21 cellular contexts compared by ENCODE assay signal in the genomic region with DNA sequence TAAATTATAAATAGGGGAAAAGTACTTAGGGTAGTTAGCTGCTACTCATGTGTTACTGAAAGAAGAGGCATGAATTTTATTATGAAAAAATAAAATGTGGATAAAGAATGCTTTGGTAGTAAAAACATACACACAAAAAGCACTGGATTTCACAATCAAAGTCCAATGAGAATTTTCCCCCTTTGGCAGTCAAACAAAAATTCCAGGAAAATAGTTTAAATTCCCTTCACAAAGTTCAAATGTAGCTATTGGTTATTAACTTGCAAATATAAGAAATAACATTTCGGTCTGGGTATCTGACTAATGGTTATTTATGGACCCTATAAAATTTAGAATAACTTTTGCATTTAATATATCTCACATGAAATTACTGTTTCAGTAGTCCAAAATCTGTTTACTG.
DNase-seq lines count a peak whose midpoint lies in the region; TF ChIP-seq lines count a peak whose summit lies in the region.
"Had no signal": no experiment of that assay in that cellular context is flagged by ENCODE, and none has a peak within 500 bp of the region (broad histone marks: within the 10 kb centered on the region; RNA-seq: fewer than 3 reads in every experiment).

No MANE protein-coding gene starts in this region.

- H3K27me3 ChIP-seq in breast epithelium: no peaks in the 10 kb centered on the region
- H3K27me3 ChIP-seq: body of pancreas, heart left ventricle had no signal

- BruUV-seq in MCF 10A (replicated peaks; lab: Mats Ljungman, UMichigan) (no TSS peak), Calu3 (replicated peaks; lab: Mats Ljungman, UMichigan) (no TSS peak)

- H3K36me3 ChIP-seq in breast epithelium: no peaks in the 10 kb centered on the region
- H3K36me3 ChIP-seq: heart left ventricle had no signal

- H3K4me3 ChIP-seq in breast epithelium: no peak overlapping the region
- no peak overlapping the region for H3K4me3 ChIP-seq in astrocyte of the cerebellum (ENCODE audit: low read depth, low read length)
- H3K4me3 ChIP-seq in coronary artery: no peak overlapping the region
- H3K4me3 ChIP-seq: body of pancreas, heart left ventricle, smooth muscle cell had no signal

- DNase-seq in MCF 10A (ENCODE audit: unreplicated experiment): peak; percentile 21
- DNase-seq in breast epithelium (ENCODE audit: low spot score in 2 of 2): no peak
- DNase-seq in astrocyte of the cerebellum (ENCODE audit: low read depth): peak; percentile 38
- peak; percentile 72 for DNase-seq in iris pigment epithelial cell (ENCODE audit: low read depth)
- no peak for DNase-seq in coronary artery (ENCODE audit: low spot score)
- DNase-seq in Calu3: no peak
- no peak for DNase-seq in SIG-M5 (lab: John Stamatoyannopoulos, UW)
- DNase-seq in activated T-helper 1 cell treated with anti-CD3 and anti-CD28 coated beads, Interleukin-12 subunit alpha, Interleukin-12 subunit beta, Interleukin-2, Interleukin-4 antibody, amounts not matched to agents 30 ng/mL and 10 ng/mL and 1 ng/mL, durations not matched to agents 14 hours and 24 hours and 36 hours (ENCODE audit: low spot score): no peak
- DNase-seq: activated CD4-positive, alpha-beta T cell treated with anti-CD3 and anti-CD28 coated beads, Interleukin-2, amount 10 ng/mL, durations not matched to agents 7 days and 5 days; activated naive CD4-positive, alpha-beta T cell; body of pancreas; CD4-positive, alpha-beta T cell; DMS79; heart left ventricle; mammary epithelial cell; naive thymus-derived CD8-positive, alpha-beta T cell; NCI-H187; T-helper 1 cell had no signal

- CTCF ChIA-PET in MCF 10A (lab: Yijun Ruan, JAX) (interaction anchor here (0.6 kb wide), 1 partner anchor 1455 kb away, joined by 3 read pairs; no protein-coding TSS in a partner anchor), Calu3 (lab: Charles Lee) (no interaction called here)

- H3K27ac Mint-ChIP-seq in MCF 10A (ENCODE audit: low read depth, unreplicated experiment): no peak overlapping the region
- H3K27ac Mint-ChIP-seq in Calu3 (ENCODE audit: unreplicated experiment): no peak overlapping the region
- H3K27ac Mint-ChIP-seq in activated T-helper 1 cell treated with anti-CD3 and anti-CD28 coated beads, Interleukin-12 subunit alpha, Interleukin-12 subunit beta, Interleukin-2, Interleukin-4 antibody, amounts not matched to agents 30 ng/mL and 10 ng/mL and 1 ng/mL, durations not matched to agents 14 hours and 24 hours and 36 hours: no peak overlapping the region
- H3K27ac Mint-ChIP-seq: activated CD4-positive, alpha-beta T cell treated with anti-CD3 and anti-CD28 coated beads, Interleukin-2, amount 10 ng/mL, durations not matched to agents 7 days and 5 days; CD4-positive, alpha-beta T cell; dendritic cell treated with granulocyte-macrophage colony-stimulating factor and Interleukin-4, amounts not matched to agents 40 ng/mL and 50 ng/mL, for 4 days; naive thymus-derived CD8-positive, alpha-beta T cell had no signal

- H3K9me3 ChIP-seq in breast epithelium: no peaks in the 10 kb centered on the region
- H3K9me3 ChIP-seq: body of pancreas, heart left ventricle had no signal

- no peaks in the 10 kb centered on the region for H3K36me3 Mint-ChIP-seq in MCF 10A (ENCODE audit: insufficient read depth, unreplicated experiment)
- no peaks in the 10 kb centered on the region for H3K36me3 Mint-ChIP-seq in Calu3 (ENCODE audit: insufficient read depth, unreplicated experiment)
- no peaks in the 10 kb centered on the region for H3K36me3 Mint-ChIP-seq in activated T-helper 1 cell treated with anti-CD3 and anti-CD28 coated beads, Interleukin-12 subunit alpha, Interleukin-12 subunit beta, Interleukin-2, Interleukin-4 antibody, amounts not matched to agents 30 ng/mL and 10 ng/mL and 1 ng/mL, durations not matched to agents 14 hours and 24 hours and 36 hours (ENCODE audit: low read depth)

- no peak for TF ChIP-seq POLR2A in breast epithelium (IDR thresholded peaks at IDR 0.05)

- H3K27ac ChIP-seq in breast epithelium (no peak overlapping the region), coronary artery (peak overlapping the region in 1 of 2 donors; percentile 74)
- H3K27ac ChIP-seq: 22Rv1 had no signal

- no peaks in the 10 kb centered on the region for H3K4me1 ChIP-seq in breast epithelium

- H3K27me3 Mint-ChIP-seq in MCF 10A (ENCODE audit: insufficient read depth, unreplicated experiment): no peaks in the 10 kb centered on the region
- H3K27me3 Mint-ChIP-seq in Calu3 (ENCODE audit: unreplicated experiment): no peaks in the 10 kb centered on the region
- no peaks in the 10 kb centered on the region for H3K27me3 Mint-ChIP-seq in activated T-helper 1 cell treated with anti-CD3 and anti-CD28 coated beads, Interleukin-12 subunit alpha, Interleukin-12 subunit beta, Interleukin-2, Interleukin-4 antibody, amounts not matched to agents 30 ng/mL and 10 ng/mL and 1 ng/mL, durations not matched to agents 14 hours and 24 hours and 36 hours (ENCODE audit: insufficient read depth)
- H3K27me3 Mint-ChIP-seq: activated CD4-positive, alpha-beta T cell treated with anti-CD3 and anti-CD28 coated beads, Interleukin-2, amount 10 ng/mL, durations not matched to agents 7 days and 5 days; CD4-positive, alpha-beta T cell; dendritic cell treated with granulocyte-macrophage colony-stimulating factor and Interleukin-4, amounts not matched to agents 40 ng/mL and 50 ng/mL, for 4 days; naive thymus-derived CD8-positive, alpha-beta T cell had no signal

- in situ Hi-C loops in astrocyte of the cerebellum (cut with HindIII; ENCODE audit: low sequenced_read_pairs): no loop called here

- H3K4me3 Mint-ChIP-seq in MCF 10A (ENCODE audit: unreplicated experiment): no peak overlapping the region
- no peak overlapping the region for H3K4me3 Mint-ChIP-seq in Calu3 (ENCODE audit: low read depth, unreplicated experiment)
- H3K4me3 Mint-ChIP-seq in activated T-helper 1 cell treated with anti-CD3 and anti-CD28 coated beads, Interleukin-12 subunit alpha, Interleukin-12 subunit beta, Interleukin-2, Interleukin-4 antibody, amounts not matched to agents 30 ng/mL and 10 ng/mL and 1 ng/mL, durations not matched to agents 14 hours and 24 hours and 36 hours: no peak overlapping the region
- H3K4me3 Mint-ChIP-seq: activated CD4-positive, alpha-beta T cell treated with anti-CD3 and anti-CD28 coated beads, Interleukin-2, amount 10 ng/mL, durations not matched to agents 7 days and 5 days; CD4-positive, alpha-beta T cell; dendritic cell treated with granulocyte-macrophage colony-stimulating factor and Interleukin-4, amounts not matched to agents 40 ng/mL and 50 ng/mL, for 4 days; naive thymus-derived CD8-positive, alpha-beta T cell had no signal

- H3K9me3 Mint-ChIP-seq in MCF 10A (ENCODE audit: unreplicated experiment): no peaks in the 10 kb centered on the region
- no peaks in the 10 kb centered on the region for H3K9me3 Mint-ChIP-seq in Calu3 (ENCODE audit: low read depth, unreplicated experiment)
- no peaks in the 10 kb centered on the region for H3K9me3 Mint-ChIP-seq in activated T-helper 1 cell treated with anti-CD3 and anti-CD28 coated beads, Interleukin-12 subunit alpha, Interleukin-12 subunit beta, Interleukin-2, Interleukin-4 antibody, amounts not matched to agents 30 ng/mL and 10 ng/mL and 1 ng/mL, durations not matched to agents 14 hours and 24 hours and 36 hours
- H3K9me3 Mint-ChIP-seq: activated CD4-positive, alpha-beta T cell treated with anti-CD3 and anti-CD28 coated beads, Interleukin-2, amount 10 ng/mL, durations not matched to agents 7 days and 5 days; CD4-positive, alpha-beta T cell; dendritic cell treated with granulocyte-macrophage colony-stimulating factor and Interleukin-4, amounts not matched to agents 40 ng/mL and 50 ng/mL, for 4 days; naive thymus-derived CD8-positive, alpha-beta T cell had no signal

- H3K4me1 Mint-ChIP-seq in MCF 10A (ENCODE audit: insufficient read depth, unreplicated experiment) (peaks cover 5% of the 10 kb centered on the region), Calu3 (ENCODE audit: low read depth, unreplicated experiment) (no peaks in the 10 kb centered on the region)
- no peaks in the 10 kb centered on the region for H3K4me1 Mint-ChIP-seq in activated T-helper 1 cell treated with anti-CD3 and anti-CD28 coated beads, Interleukin-12 subunit alpha, Interleukin-12 subunit beta, Interleukin-2, Interleukin-4 antibody, amounts not matched to agents 30 ng/mL and 10 ng/mL and 1 ng/mL, durations not matched to agents 14 hours and 24 hours and 36 hours (ENCODE audit: low read depth)
- H3K4me1 Mint-ChIP-seq: activated CD4-positive, alpha-beta T cell treated with anti-CD3 and anti-CD28 coated beads, Interleukin-2, amount 10 ng/mL, durations not matched to agents 7 days and 5 days had no signal

- no peak for TF ChIP-seq CTCF in MCF 10A (IDR thresholded peaks at IDR 0.05; ENCODE audit: unreplicated experiment)
- TF ChIP-seq CTCF in breast epithelium (IDR thresholded peaks at IDR 0.05): no peak
- no peak for TF ChIP-seq CTCF in astrocyte of the cerebellum (IDR thresholded peaks at IDR 0.05; ENCODE audit: low read depth, low read length, missing control alignments)
- TF ChIP-seq CTCF in coronary artery (IDR thresholded peaks at IDR 0.05): no peak
- TF ChIP-seq CTCF in Calu3 (IDR thresholded peaks at IDR 0.05; ENCODE audit: unreplicated experiment): no peak

- intact Hi-C loops in MCF 10A (cut with micrococcal nuclease): no loop called here
- intact Hi-C loops in breast epithelium (cut with DNase I; ENCODE audit: low total_unique reads): no loop called here
- intact Hi-C loops in Calu3 (cut with micrococcal nuclease; ENCODE audit: unreplicated experiment): no loop called here
- intact Hi-C loops in activated T-helper 1 cell treated with anti-CD3 and anti-CD28 coated beads, Interleukin-12 subunit alpha, Interleukin-12 subunit beta, Interleukin-2, Interleukin-4 antibody, amounts not matched to agents 30 ng/mL and 10 ng/mL and 1 ng/mL, durations not matched to agents 14 hours and 24 hours and 36 hours (cut with micrococcal nuclease): no loop called here

- POLR2A ChIA-PET in MCF 10A (lab: Yijun Ruan, JAX): interaction anchor here (0.6 to 1.4 kb wide), 2 partner anchors 14 to 129 kb away, joined by 3 to 5 read pairs; no protein-coding TSS in a partner anchor

Comparison
In these comparisons a context has a peak if more than half of its experiments do, and no peak if none do; other contexts are left out.
1. DNase-seq: peak in MCF 10A (single experiment), astrocyte of the cerebellum (single experiment) and iris pigment epithelial cell (single experiment); none in breast epithelium (0 of 2), coronary artery (single experiment), Calu3 (single experiment), SIG-M5 (single experiment) and activated T-helper 1 cell treated with anti-CD3 and anti-CD28 coated beads, Interleukin-12 subunit alpha, Interleukin-12 subunit beta, Interleukin-2, Interleukin-4 antibody, amounts not matched to agents 30 ng/mL and 10 ng/mL and 1 ng/mL, durations not matched to agents 14 hours and 24 hours and 36 hours (single experiment).